ENCODE assay signal across 8 cellular contexts in the genomic region with DNA sequence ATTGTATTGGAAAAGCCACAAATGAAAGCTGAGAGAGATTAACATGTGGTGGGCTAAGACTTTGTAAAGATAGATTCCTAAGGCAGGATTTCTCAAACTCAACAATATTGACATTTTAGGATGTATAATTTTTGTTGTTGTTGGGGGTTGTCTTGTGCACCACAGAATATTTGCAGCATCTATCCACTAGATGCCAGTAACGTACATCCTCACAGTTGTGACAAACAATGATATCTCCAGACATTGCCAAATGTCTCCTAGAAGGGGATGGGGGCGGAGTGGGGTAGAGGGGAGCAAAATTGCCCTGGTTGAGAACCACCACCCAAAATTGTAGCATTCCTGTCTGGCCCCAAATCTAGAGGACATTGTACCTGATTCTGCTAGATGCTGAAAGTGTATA. TPM values are rescaled to one million over a fixed set of nuclear protein-coding genes. Genes with fewer than 3 reads are reported as not detected.
DNase-seq lines count a peak whose midpoint lies in the region; ATAC-seq and TF ChIP-seq lines count a peak whose summit lies in the region.

No MANE protein-coding gene starts in this region.

- no peaks in the 10 kb centered on the region for H3K36me3 ChIP-seq in left lung

- H3K9me3 Mint-ChIP-seq in brain, result peaks cover 0 to 9% (median 3%) of the 10 kb centered on the region in 5 experiments

- intact Hi-C loops in left lung (cut with DNase I), result loop anchor here in 1 of 2 donors (5.0 kb wide), 1 partner anchor 463 kb away; no protein-coding TSS in a partner anchor

- ATAC-seq in HG02571 (IDR thresholded peaks at IDR 0.05; ENCODE audit: unreplicated experiment), result peak; percentile 65
- ATAC-seq in left lung, result peak; percentile 86

- peaks cover 2% of the 10 kb centered on the region for H3K27me3 Mint-ChIP-seq in brain

- H3K27ac ChIP-seq in 22Rv1, result 0 out of 2 replicates have a peak overlapping the region, but pooled peaks have one; percentile 10
- H3K27ac ChIP-seq in left lung, result no peak overlapping the region

- peak; percentile 57 for TF ChIP-seq CTCF in 22Rv1 (IDR thresholded peaks at IDR 0.05)
- TF ChIP-seq CTCF in GM12875 (IDR thresholded peaks at IDR 0.05; ENCODE audit: borderline replicate concordance, insufficient read depth, low read depth, low read length), result peak; percentile 52; the same call in 1 of the 2 replicates
- peak; percentile 67 to 72 for TF ChIP-seq CTCF in brain (conservative IDR thresholded peaks at IDR 0.05)
- peak; percentile 33 for TF ChIP-seq CTCF in left lung (IDR thresholded peaks at IDR 0.05)

- no peaks in the 10 kb centered on the region for H3K36me3 Mint-ChIP-seq in brain

- no peak overlapping the region for H3K4me3 ChIP-seq in GM12875 (ENCODE audit: low read depth, low read length)
- H3K4me3 ChIP-seq in left lung, result no peak overlapping the region

- H3K9me3 ChIP-seq in left lung, result no peaks in the 10 kb centered on the region

- no peak overlapping the region for H3K4me3 Mint-ChIP-seq in brain

- peak overlapping the region in 3 of 5 experiments; percentile 4 to 9 (median 4) for H3K27ac Mint-ChIP-seq in brain

- no peaks in the 10 kb centered on the region for H3K4me1 ChIP-seq in left lung

- H3K4me1 Mint-ChIP-seq in brain, result peaks cover 14% of the 10 kb centered on the region

- DNase-seq in NAMALWA (ENCODE audit: low spot score) (peak; percentile 47), left lung (no peak), NCI-H2107 (lab: John Stamatoyannopoulos, UW) (no peak), activated gamma-delta T cell (lab: John Stamatoyannopoulos, UW) (no peak)

- H3K27me3 ChIP-seq in left lung, result no peaks in the 10 kb centered on the region

RNA-seq across cellular contexts. Expression of gene CBR4, which starts 14.7 kb away (rescaled TPM):
- polyA plus RNA-seq in brain (ENCODE audit: insufficient read depth, low read depth, low replicate concordance), result 3.1 TPM
- 10 to 100 TPM; 17.6 to 18.1 TPM for total RNA-seq in left lung
